In genomic region chrX:32788936-32789335, GRCh38 we compare ENCODE assay signal across 8 cellular contexts.
"Had no signal": no experiment of that assay in that cellular context is flagged by ENCODE, and none has a peak within 500 bp of the region (broad histone marks: within the 10 kb centered on the region; RNA-seq: fewer than 3 reads in every experiment).

No MANE protein-coding gene starts in this region.

- ATAC-seq: HCT116, K562 had no signal

- H3K27ac ChIP-seq: GM23248 had no signal

- H3K4me1 ChIP-seq: HAP-1 had no signal

- H3K9me3 ChIP-seq: HAP-1 had no signal

- H2AFZ ChIP-seq: GM23248 had no signal

- H3K9ac ChIP-seq: GM23248 had no signal

- DNase-seq: GM23248, GOT3, H7, HFFc6, IMR-90 had no signal

- H3K4me3 ChIP-seq: GM23248, HAP-1, K562 had no signal

- H3K36me3 ChIP-seq: HAP-1 had no signal
